In genomic region chr2:189465478-189465877, GRCh38 we compare ENCODE assay signal across 1 cellular context.
TF ChIP-seq lines count a peak whose summit lies in the region.

No MANE protein-coding gene starts in this region.

TF ChIP-seq in SK-N-SH, 30 proteins besides CTCF, POLR2A, EP300 and RAD21 (continued from another document):
- TF ChIP-seq FOXJ3 (CRISPR knock-in tag; IDR thresholded peaks at IDR 0.05) (no peak), EZH2phosphoT487 (IDR thresholded peaks at IDR 0.05; ENCODE audit: borderline replicate concordance, low read depth) (no peak), SIN3A (IDR thresholded peaks at IDR 0.05; ENCODE audit: borderline replicate concordance, low read depth, low read length) (no peak), POLR2AphosphoS5 (IDR thresholded peaks at IDR 0.05; ENCODE audit: low read depth, low read length) (no peak), RCOR1 (IDR thresholded peaks at IDR 0.05; ENCODE audit: low read length) (no peak), IRF3 (IDR thresholded peaks at IDR 0.05; ENCODE audit: low read depth, low read length) (no peak), YY1 (IDR thresholded peaks at IDR 0.05; ENCODE audit: low read depth) (no peak), TCF12 (IDR thresholded peaks at IDR 0.05) (no peak)
